Comparison of ENCODE assay signal across 8 cellular contexts in the genomic region with DNA sequence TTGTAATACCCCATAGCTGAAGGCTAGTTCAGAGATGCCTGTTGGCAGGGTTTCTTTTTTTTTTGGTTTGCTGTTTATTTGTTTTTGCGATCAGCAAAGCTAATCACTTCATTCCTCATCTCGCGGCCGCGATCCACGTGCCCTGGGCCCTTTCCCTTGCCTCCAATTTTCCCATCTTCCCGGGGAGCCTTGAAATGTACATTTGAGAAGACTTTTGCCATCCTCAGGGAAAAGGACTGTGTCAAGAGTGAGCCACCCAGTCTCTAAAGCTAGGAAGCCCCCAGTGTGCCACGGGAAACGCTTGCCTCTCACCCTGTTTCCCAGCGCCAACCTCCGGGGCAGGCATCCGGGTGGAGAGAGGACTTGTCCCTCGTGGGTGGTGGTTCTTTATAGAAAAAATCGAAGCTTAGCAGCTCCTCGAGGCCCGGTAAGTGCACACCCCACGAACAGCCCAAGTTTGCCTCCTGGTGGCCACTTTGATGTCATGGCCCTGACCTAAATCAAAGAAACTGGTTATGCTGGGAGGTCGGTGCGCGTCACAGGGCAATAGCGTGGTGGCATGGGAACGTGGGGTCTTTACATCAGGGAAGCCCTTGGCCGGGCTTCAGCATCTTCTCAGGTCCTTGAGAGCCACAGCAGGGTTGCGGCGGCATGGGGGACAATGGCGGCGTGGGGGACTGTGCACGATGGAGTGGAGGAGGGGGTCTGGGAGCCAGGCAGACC. TPM values are rescaled to one million over a fixed set of nuclear protein-coding genes. Genes with fewer than 3 reads are reported as not detected.
DNase-seq lines count a peak whose midpoint lies in the region; ATAC-seq, FAIRE-seq and TF ChIP-seq lines count a peak whose summit lies in the region.

No MANE protein-coding gene starts in this region.

- DNase-seq in BE2C (peak; percentile 45), HAP-1 (ENCODE audit: low spot score in 2 of 2) (peak; percentile 25 to 65), foreskin fibroblast (peak in 1 of 2 donors; percentile 76), pancreas (peak in 3 of 6 donors; percentile 6 to 57 (median 39)), epidermal melanocyte (ENCODE audit: insufficient read length, low spot score) (no peak), putamen (ENCODE audit: low spot score) (no peak)
- peak; percentile 13 to 17 for DNase-seq in activated CD4-positive, alpha-beta T cell treated with anti-CD3 and anti-CD28 coated beads, Interleukin-2, amount 50 U/mL, for 48 hours

- intact Hi-C loops in pancreas (cut with DNase I), result no loop called here

- 29 to 38% methylated on average over 28 of the region's 28 CpGs for WGBS in pancreas, 2 donors

- ATAC-seq in pancreas, result peak in 3 of 4 donors; percentile 67 to 76 (median 68)
- no peak for ATAC-seq in HG03095 (IDR thresholded peaks at IDR 0.05; ENCODE audit: unreplicated experiment)

- H3K4me1 ChIP-seq in BE2C, result no peaks in the 10 kb centered on the region
- peaks cover 3% of the 10 kb centered on the region for H3K4me1 ChIP-seq in HAP-1
- H3K4me1 ChIP-seq in pancreas, result no peaks in the 10 kb centered on the region

- peak; percentile 59 for TF ChIP-seq CTCF in BE2C (IDR thresholded peaks at IDR 0.05; ENCODE audit: low read depth, low read length)
- TF ChIP-seq CTCF in foreskin fibroblast (IDR thresholded peaks at IDR 0.05; ENCODE audit: low read depth, low read length), result peak; percentile 50
- peak in 3 of 4 donors; percentile 8 to 39 (median 37) for TF ChIP-seq CTCF in pancreas (IDR thresholded peaks at IDR 0.05)

- no peaks in the 10 kb centered on the region for H3K27me3 ChIP-seq in BE2C
- no peaks in the 10 kb centered on the region for H3K27me3 ChIP-seq in HAP-1 (ENCODE audit: low read depth)
- H3K27me3 ChIP-seq in pancreas, result peaks cover 0 to 8% (median 0%) of the 10 kb centered on the region in 4 donors

- no peak overlapping the region for H3K27ac ChIP-seq in pancreas

- in situ Hi-C loops in HAP-1 (cut with MboI; ENCODE audit: low sequenced_read_pairs), result loop anchor here (25.0 kb wide), 2 partner anchors 172 to 478 kb away; no protein-coding TSS in a partner anchor

- H3K36me3 ChIP-seq in BE2C, result peaks cover 7% of the 10 kb centered on the region
- peaks cover 43% of the 10 kb centered on the region for H3K36me3 ChIP-seq in HAP-1 (replicated peaks)
- H3K36me3 ChIP-seq in pancreas, result no peaks in the 10 kb centered on the region

- H3K4me3 ChIP-seq in BE2C (ENCODE audit: low read depth, low read length) (no peak overlapping the region), HAP-1 (no peak overlapping the region), foreskin fibroblast (ENCODE audit: low read depth in 1 of 2, low read length in 2 of 2) (no peak overlapping the region), pancreas (no peak overlapping the region)

- FAIRE-seq in pancreas (lab: Jason Lieb, UNC), result no peak

- H3K9me3 ChIP-seq in BE2C, result no peaks in the 10 kb centered on the region
- no peaks in the 10 kb centered on the region for H3K9me3 ChIP-seq in HAP-1
- H3K9me3 ChIP-seq in pancreas, result no peaks in the 10 kb centered on the region

RNA-seq across cellular contexts. Expression of a gene that starts 42.0 kb away (rescaled TPM):
- 7.7 TPM for polyA plus RNA-seq in BE2C (2012; ENCODE audit: insufficient read depth, insufficient read length, low read depth)
- total RNA-seq in pancreas, result 1 to 10 TPM; 1.1 to 3.6 (median 2.3) TPM
- polyA plus RNA-seq in pancreas, result 1 to 10 TPM; 1.9 to 2.3 TPM

Comparison
In these comparisons a context has a peak if more than half of its experiments do, and no peak if none do; other contexts are left out.
1. DNase-seq: peak in BE2C (single experiment), HAP-1 (2 of 2) and activated CD4-positive, alpha-beta T cell treated with anti-CD3 and anti-CD28 coated beads, Interleukin-2, amount 50 U/mL, for 48 hours (2 of 2); none in epidermal melanocyte (single experiment) and putamen (single experiment).
2. Peak in every context shown above with its lines, with median percentiles within 50 percentile points of each other: CTCF ChIP-seq.